30 cellular contexts compared by ENCODE assay signal in the genomic region with DNA sequence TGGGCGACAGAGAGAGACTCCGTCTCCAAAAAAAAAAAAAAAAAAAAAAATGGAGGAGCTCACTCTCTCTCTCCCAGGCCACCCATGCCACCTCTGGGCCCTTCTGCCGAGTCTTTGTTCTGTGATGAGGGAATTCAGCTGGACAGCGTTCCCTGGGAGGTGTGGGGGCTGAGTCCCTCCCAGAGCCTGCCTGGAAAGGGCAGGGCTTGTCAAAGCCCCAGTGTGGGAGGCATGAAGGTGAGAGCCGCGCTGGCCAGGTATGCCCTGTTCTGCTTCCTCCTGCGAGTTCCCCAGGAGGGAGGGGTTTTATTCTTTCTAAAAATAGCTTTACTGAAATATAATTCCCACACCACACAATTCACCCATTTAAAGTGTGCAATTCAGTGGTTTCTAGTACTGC.
"Had no signal": no experiment of that assay in that cellular context is flagged by ENCODE, and none has a peak within 500 bp of the region (broad histone marks: within the 10 kb centered on the region; RNA-seq: fewer than 3 reads in every experiment).

No MANE protein-coding gene starts in this region.

- H3K9me3 Mint-ChIP-seq: activated naive CD4-positive, alpha-beta T cell treated with anti-CD3 and anti-CD28 coated beads, Interleukin-2, amount 10 ng/mL, durations not matched to agents 7 days and 5 days; activated naive CD8-positive, alpha-beta T cell treated with anti-CD3 and anti-CD28 coated beads, Interleukin-2, amount 10 ng/mL, durations not matched to agents 7 days and 5 days had no signal

- DNase-seq: activated CD4-positive, alpha-beta T cell treated with anti-CD3 and anti-CD28 coated beads for 4 hours; activated CD8-positive, alpha-beta memory T cell treated with anti-CD3 and anti-CD28 coated beads, Interleukin-2, amount 50 U/mL, for 4 hours; activated CD8-positive, alpha-beta T cell treated with anti-CD3 and anti-CD28 coated beads for 36 hours; activated gamma-delta T cell treated with Interleukin-2 at 50 U/mL for 16 hours; activated naive CD4-positive, alpha-beta T cell treated with anti-CD3 and anti-CD28 coated beads, Interleukin-2, amount 10 ng/mL, durations not matched to agents 7 days and 5 days; activated naive CD8-positive, alpha-beta T cell treated with anti-CD3 and anti-CD28 coated beads, Interleukin-2, amount 10 ng/mL, durations not matched to agents 7 days and 5 days; activated T-cell treated with anti-CD3 and anti-CD28 coated beads, Interleukin-2, amount 50 U/mL, for 72 hours; adrenal gland; anterior cingulate cortex; IMR-90; KG1; NCI-H1048; NCI-H146; NCI-H2081; NCI-H2171 treated with DMSO at 0.1 percent for 48 hours; NCI-H226; NCI-H510A; NCI-H69; NK-92 treated with Interleukin-12 subunit alpha and Interleukin-12 subunit beta, amount 100 ng/mL, for 24 hours; OCI-M1; RPMI8226; SW 1271 had no signal

- H3K4me3 ChIP-seq: adrenal gland, breast epithelium, SJSA1 had no signal

- H3K4me1 Mint-ChIP-seq: activated naive CD4-positive, alpha-beta T cell treated with anti-CD3 and anti-CD28 coated beads, Interleukin-2, amount 10 ng/mL, durations not matched to agents 7 days and 5 days had no signal

- H3K36me3 ChIP-seq: adrenal gland, breast epithelium, SJSA1 had no signal

- H3K4me3 Mint-ChIP-seq: activated CD8-positive, alpha-beta T cell treated with anti-CD3 and anti-CD28 coated beads for 36 hours; activated naive CD4-positive, alpha-beta T cell treated with anti-CD3 and anti-CD28 coated beads, Interleukin-2, amount 10 ng/mL, durations not matched to agents 7 days and 5 days; activated naive CD8-positive, alpha-beta T cell treated with anti-CD3 and anti-CD28 coated beads, Interleukin-2, amount 10 ng/mL, durations not matched to agents 7 days and 5 days; activated T-cell treated with anti-CD3 and anti-CD28 coated beads, Interleukin-2, amount 50 U/mL, for 72 hours; T-helper 1 cell treated with Interleukin-12 subunit alpha and Interleukin-12 subunit beta and Interleukin-4 antibody, amounts not matched to agents 30 μg/mL and 1 μg/mL, for 36 hours had no signal

- H3K27me3 ChIP-seq: adrenal gland, breast epithelium had no signal

- H3K27ac Mint-ChIP-seq: activated CD8-positive, alpha-beta T cell treated with anti-CD3 and anti-CD28 coated beads for 36 hours; activated naive CD4-positive, alpha-beta T cell treated with anti-CD3 and anti-CD28 coated beads, Interleukin-2, amount 10 ng/mL, durations not matched to agents 7 days and 5 days; activated naive CD8-positive, alpha-beta T cell treated with anti-CD3 and anti-CD28 coated beads, Interleukin-2, amount 10 ng/mL, durations not matched to agents 7 days and 5 days; activated T-cell treated with anti-CD3 and anti-CD28 coated beads, Interleukin-2, amount 50 U/mL, for 72 hours; activated T-helper 2 cell treated with anti-CD3 and anti-CD28 coated beads, Interferon-gamma antibody, Interleukin-2, Interleukin-4, amounts not matched to agents 10 μg/mL and 5 μg/mL and 100 μg/mL, durations not matched to agents 14 hours and 24 hours and 36 hours; T-helper 1 cell treated with Interleukin-12 subunit alpha and Interleukin-12 subunit beta and Interleukin-4 antibody, amounts not matched to agents 30 μg/mL and 1 μg/mL, for 36 hours had no signal

- H3K9me3 ChIP-seq: adrenal gland, breast epithelium, SJSA1 had no signal

- H3K27ac ChIP-seq: adrenal gland, SJSA1 had no signal

- H3K36me3 Mint-ChIP-seq: activated naive CD4-positive, alpha-beta T cell treated with anti-CD3 and anti-CD28 coated beads, Interleukin-2, amount 10 ng/mL, durations not matched to agents 7 days and 5 days; activated naive CD8-positive, alpha-beta T cell treated with anti-CD3 and anti-CD28 coated beads, Interleukin-2, amount 10 ng/mL, durations not matched to agents 7 days and 5 days had no signal

- H3K4me1 ChIP-seq: adrenal gland, SJSA1 had no signal

- ATAC-seq: activated CD4-positive, CD25-positive, alpha-beta regulatory T cell treated with anti-CD3 and anti-CD28 coated beads, Interleukin-2, amount 50 U/mL, for 24 hours; activated CD8-positive, alpha-beta T cell treated with anti-CD3 and anti-CD28 coated beads for 36 hours; activated T-cell treated with anti-CD3 and anti-CD28 coated beads, Interleukin-2, amount 50 U/mL, for 72 hours; Panc1; Right ventricle myocardium inferior; SK-N-SH treated with all-trans-retinoic acid at 6 μM for 48 hours had no signal
